1 cellular context compared by ENCODE assay signal in genomic region chr6:159833997-159834601, GRCh38.
TF ChIP-seq lines count a peak whose summit lies in the region.

No MANE protein-coding gene starts in this region.

TF ChIP-seq in H1, 55 proteins besides CTCF, POLR2A, EP300 and RAD21:
- TF ChIP-seq SP2 (IDR thresholded peaks at IDR 0.05; ENCODE audit: low read length) (no peak), SRF (IDR thresholded peaks at IDR 0.05; ENCODE audit: low read depth, low read length) (no peak), CHD1 (IDR thresholded peaks at IDR 0.05; ENCODE audit: low read depth, low read length) (no peak), CHD2 (IDR thresholded peaks at IDR 0.05; ENCODE audit: low read length) (no peak), ZNF274 (IDR thresholded peaks at IDR 0.05; ENCODE audit: borderline replicate concordance, extremely low read depth, low read length) (no peak), BACH1 (IDR thresholded peaks at IDR 0.05; ENCODE audit: low read length) (no peak), SIRT6 (IDR thresholded peaks at IDR 0.05; ENCODE audit: low read length) (no peak), NRF1 (IDR thresholded peaks at IDR 0.05; ENCODE audit: low read depth, low read length) (no peak), GABPA (IDR thresholded peaks at IDR 0.05; ENCODE audit: borderline replicate concordance, insufficient read depth, low read length) (no peak), USF2 (IDR thresholded peaks at IDR 0.05; ENCODE audit: low read length) (no peak), MAX (IDR thresholded peaks at IDR 0.05) (no peak), EGR1 (IDR thresholded peaks at IDR 0.05; ENCODE audit: borderline replicate concordance, low read depth, low read length) (no peak)
